7 cellular contexts compared by ENCODE assay signal in the genomic region with DNA sequence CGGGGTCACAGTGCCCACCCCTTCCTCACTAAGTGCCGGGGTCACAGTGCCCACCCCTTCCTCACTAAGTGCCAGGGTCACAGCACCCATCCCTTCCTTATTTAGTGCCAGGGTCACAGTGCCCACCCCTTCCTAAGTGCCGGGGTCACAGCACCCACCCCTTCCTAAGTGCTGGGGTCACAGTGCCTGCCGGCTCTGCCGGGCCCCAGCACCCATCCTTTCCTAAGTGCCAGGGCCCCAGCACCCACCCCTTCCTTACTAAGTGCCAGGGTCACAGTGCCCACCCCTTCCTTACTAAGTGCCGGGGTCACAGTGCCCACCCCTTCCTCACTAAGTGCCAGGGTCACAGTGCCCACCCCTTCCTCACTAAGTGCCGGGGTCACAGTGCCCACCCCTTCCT. TPM values are rescaled to one million over a fixed set of nuclear protein-coding genes. Genes with fewer than 3 reads are reported as not detected.
"Had no signal": no experiment of that assay in that cellular context is flagged by ENCODE, and none has a peak within 500 bp of the region (broad histone marks: within the 10 kb centered on the region; RNA-seq: fewer than 3 reads in every experiment).

No MANE protein-coding gene starts in this region.

RNA-seq across cellular contexts. Expression of gene ZDHHC11, which starts 9.8 kb away (rescaled TPM):
- polyA plus RNA-seq: naive thymus-derived CD8-positive, alpha-beta T cell had no signal

RNA-seq across cellular contexts. Expression of gene ZDHHC11B, which starts 56.5 kb away (rescaled TPM):
- total RNA-seq: endothelial cell of umbilical vein, epithelial cell of proximal tubule, foreskin keratinocyte, lung microvascular endothelial cell, myocyte had no signal
- polyA plus RNA-seq: endothelial cell of umbilical vein; fibroblast of lung; foreskin keratinocyte; naive thymus-derived CD8-positive, alpha-beta T cell had no signal
